ENCODE assay signal across 11 cellular contexts in genomic region chr18:3323900-3324299, GRCh38.
DNase-seq lines count a peak whose midpoint lies in the region; ATAC-seq and TF ChIP-seq lines count a peak whose summit lies in the region.
"Had no signal": no experiment of that assay in that cellular context is flagged by ENCODE, and none has a peak within 500 bp of the region (broad histone marks: within the 10 kb centered on the region; RNA-seq: fewer than 3 reads in every experiment).

No MANE protein-coding gene starts in this region.

- TF ChIP-seq POLR2A in esophagus muscularis mucosa (IDR thresholded peaks at IDR 0.05; ENCODE audit: low read depth) = no peak

- H3K4me3 ChIP-seq in Panc1 (ENCODE audit: low read depth in 2 of 2, low read length in 2 of 2) (no peak overlapping the region), esophagus muscularis mucosa (no peak overlapping the region)
- H3K4me3 ChIP-seq: lung, prostate gland, tibial nerve had no signal

- peaks cover 6 to 14% of the 10 kb centered on the region in 2 donors for H3K27me3 Mint-ChIP-seq in natural killer cell (ENCODE audit: low read depth in 2 of 2)

- H3K27ac ChIP-seq in Panc1 (ENCODE audit: low read length) (peak overlapping the region; percentile 70; the same call in 1 of the 2 replicates), esophagus muscularis mucosa (replicated peaks in 1 of 4) (no peak overlapping the region)
- H3K27ac ChIP-seq: prostate gland, tibial nerve had no signal

- H3K27ac Mint-ChIP-seq in natural killer cell = no peak overlapping the region

- no peak for TF ChIP-seq EP300 in esophagus muscularis mucosa (IDR thresholded peaks at IDR 0.05)

- BruUV-seq in Panc1 (replicated peaks; lab: Mats Ljungman, UMichigan) = no TSS peak

- in situ Hi-C loops in Panc1 (cut with HindIII; ENCODE audit: low pct_unique_long_range_greater_than_20kb, low sequenced_read_pairs) = no loop called here

- H3K4me1 Mint-ChIP-seq in natural killer cell = no peaks in the 10 kb centered on the region

- no peaks in the 10 kb centered on the region for H3K27me3 ChIP-seq in Panc1 (ENCODE audit: control insufficient read depth, insufficient read depth, low read length)
- no peaks in the 10 kb centered on the region for H3K27me3 ChIP-seq in esophagus muscularis mucosa
- H3K27me3 ChIP-seq: tibial nerve had no signal

- H3K36me3 ChIP-seq in Panc1 (ENCODE audit: control insufficient read depth, insufficient read depth, low read length) = no peaks in the 10 kb centered on the region
- H3K36me3 ChIP-seq in esophagus muscularis mucosa = no peaks in the 10 kb centered on the region
- H3K36me3 ChIP-seq: prostate gland, tibial nerve had no signal

- H3K4me1 ChIP-seq in Panc1 (ENCODE audit: control insufficient read depth, insufficient read depth, low read length) (peaks cover 38% of the 10 kb centered on the region), esophagus muscularis mucosa (peaks cover 0 to 5% (median 0%) of the 10 kb centered on the region in 4 donors)
- H3K4me1 ChIP-seq: prostate gland had no signal

- POLR2A ChIA-PET in Panc1 (lab: Charles Lee) = no interaction called here

- no peaks in the 10 kb centered on the region for H3K36me3 Mint-ChIP-seq in natural killer cell

- ATAC-seq in HG02759 (IDR thresholded peaks at IDR 0.05; ENCODE audit: unreplicated experiment) (peak; percentile 77), Panc1 (no peak), natural killer cell (no peak)

- H3K9me3 ChIP-seq in Panc1 (ENCODE audit: control insufficient read depth, insufficient read depth, low read depth, low read length) = no peaks in the 10 kb centered on the region
- H3K9me3 ChIP-seq in esophagus muscularis mucosa = no peaks in the 10 kb centered on the region
- H3K9me3 ChIP-seq: prostate gland, tibial nerve had no signal

- WGBS in esophagus muscularis mucosa = 21% methylated on average over 4 of the region's 4 CpGs

- peak; percentile 5 for DNase-seq in GF-D8 (lab: John Stamatoyannopoulos, UW)
- DNase-seq in Panc1 (ENCODE audit: low read depth, low spot score) = no peak
- DNase-seq in esophagus muscularis mucosa (ENCODE audit: extremely low spot score) = peak; percentile 10
- no peak for DNase-seq in NK-92 treated with Interleukin-12 subunit alpha and Interleukin-12 subunit beta, amount 100 ng/mL, for 24 hours (lab: John Stamatoyannopoulos, UW)
- no peak for DNase-seq in HuH-7.5 (ENCODE audit: low spot score)
- no peak for DNase-seq in AG08395 (ENCODE audit: low spot score)
- no peak for DNase-seq in natural killer cell

- H3K9me3 Mint-ChIP-seq in natural killer cell = no peaks in the 10 kb centered on the region

- TF ChIP-seq CTCF in Panc1 (IDR thresholded peaks at IDR 0.05) (no peak), esophagus muscularis mucosa (IDR thresholded peaks at IDR 0.05) (no peak), natural killer cell (IDR thresholded peaks at IDR 0.05) (no peak)

- intact Hi-C loops in Panc1 (cut with micrococcal nuclease; ENCODE audit: unreplicated experiment) (no loop called here), esophagus muscularis mucosa (cut with DNase I) (no loop called here), natural killer cell (cut with micrococcal nuclease) (loop anchor here (10.0 kb wide), 1 partner anchor 131 kb away; the partner anchor contains the start of gene TGIF1)

- no peak overlapping the region for H3K4me3 Mint-ChIP-seq in natural killer cell

- CTCF ChIA-PET in Panc1 (lab: Charles Lee) = no interaction called here

Comparison
In these comparisons a context has a peak if more than half of its experiments do, and no peak if none do; other contexts are left out.
1. DNase-seq: peak in GF-D8 (single experiment) and esophagus muscularis mucosa (single experiment); none in Panc1 (single experiment), NK-92 treated with Interleukin-12 subunit alpha and Interleukin-12 subunit beta, amount 100 ng/mL, for 24 hours (single experiment), HuH-7.5 (single experiment), AG08395 (single experiment) and natural killer cell (single experiment).